31 cellular contexts compared by ENCODE assay signal in the genomic region with DNA sequence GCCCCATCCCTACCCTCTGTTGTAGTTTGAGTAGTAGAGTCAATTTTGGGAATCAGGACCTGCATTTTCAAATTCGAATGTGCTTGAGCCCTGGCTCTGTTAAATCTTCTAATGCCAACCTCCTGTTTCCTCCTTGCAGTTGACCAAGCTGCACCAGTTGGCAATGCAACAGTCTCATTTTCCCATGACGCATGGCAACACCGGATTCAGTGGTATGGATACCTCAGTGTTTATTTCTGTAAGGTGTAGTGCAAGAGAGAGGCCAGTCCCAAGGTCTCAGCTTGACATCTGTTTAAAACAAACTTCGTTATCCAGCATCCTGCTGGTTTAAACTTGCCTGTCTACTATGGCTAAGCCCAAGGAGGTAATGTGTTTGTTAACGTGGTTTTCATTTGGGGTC. TPM values are rescaled to one million over a fixed set of nuclear protein-coding genes. Genes with fewer than 3 reads are reported as not detected.
DNase-seq lines count a peak whose midpoint lies in the region; ATAC-seq and TF ChIP-seq lines count a peak whose summit lies in the region.
"Had no signal": no experiment of that assay in that cellular context is flagged by ENCODE, and none has a peak within 500 bp of the region (broad histone marks: within the 10 kb centered on the region; RNA-seq: fewer than 3 reads in every experiment).

No MANE protein-coding gene starts in this region.

- no peak for TF ChIP-seq CTCF in type B pancreatic cell (conservative IDR thresholded peaks at IDR 0.05)

- no peak overlapping the region for H3K4me3 Mint-ChIP-seq in activated naive CD8-positive, alpha-beta T cell
- no peak overlapping the region for H3K4me3 Mint-ChIP-seq in activated naive CD8-positive, alpha-beta T cell treated with anti-CD3 and anti-CD28 coated beads for 36 hours
- H3K4me3 Mint-ChIP-seq in T-helper 17 cell (peak overlapping the region; percentile 52), type B pancreatic cell (no peak overlapping the region)
- H3K4me3 Mint-ChIP-seq: B cell; CD8-positive, alpha-beta memory T cell; nephron had no signal

- no peak for ATAC-seq in T-helper 17 cell
- ATAC-seq: activated CD4-positive, CD25-positive, alpha-beta regulatory T cell treated with anti-CD3 and anti-CD28 coated beads, Interleukin-2, amount 50 U/mL, for 24 hours; gastroesophageal sphincter had no signal

- DNase-seq in activated naive CD8-positive, alpha-beta T cell treated with anti-CD3 and anti-CD28 coated beads for 36 hours, result no peak
- DNase-seq in T-helper 17 cell (no peak), epithelial cell of prostate (ENCODE audit: low read depth, low spot score) (no peak), type B pancreatic cell (ENCODE audit: extremely low spot score, unreplicated experiment) (no peak), NCI-H1694 treated with DMSO at 0.1 percent for 48 hours (lab: John Stamatoyannopoulos, UW) (no peak), NCI-H1092 (lab: John Stamatoyannopoulos, UW) (no peak)
- DNase-seq: activated naive CD4-positive, alpha-beta T cell; amniotic stem cell; CD8-positive, alpha-beta memory T cell; DMS 273 treated with DMSO at 0.1 percent for 48 hours; EL; kidney glomerular epithelial cell; NCI-H1048; NCI-H1694; stimulated activated naive CD4-positive, alpha-beta T cell had no signal

- H3K9me3 Mint-ChIP-seq in activated naive CD8-positive, alpha-beta T cell (ENCODE audit: low read depth), result no peaks in the 10 kb centered on the region
- no peaks in the 10 kb centered on the region for H3K9me3 Mint-ChIP-seq in activated naive CD8-positive, alpha-beta T cell treated with anti-CD3 and anti-CD28 coated beads for 36 hours
- H3K9me3 Mint-ChIP-seq in type B pancreatic cell, result no peaks in the 10 kb centered on the region
- H3K9me3 Mint-ChIP-seq: CD8-positive, alpha-beta memory T cell; nephron had no signal

- H3K27ac ChIP-seq in epithelial cell of prostate, result peak overlapping the region; percentile 62
- H3K27ac ChIP-seq: SJSA1, thoracic aorta had no signal

- H3K36me3 Mint-ChIP-seq in activated naive CD8-positive, alpha-beta T cell, result peaks cover 7% of the 10 kb centered on the region
- peaks cover 52% of the 10 kb centered on the region for H3K36me3 Mint-ChIP-seq in activated naive CD8-positive, alpha-beta T cell treated with anti-CD3 and anti-CD28 coated beads for 36 hours
- H3K36me3 Mint-ChIP-seq in T-helper 17 cell (ENCODE audit: low read depth) (peaks cover 10% of the 10 kb centered on the region), type B pancreatic cell (peaks cover 55% of the 10 kb centered on the region)

- no peaks in the 10 kb centered on the region for H3K9me3 ChIP-seq in T-helper 17 cell (ENCODE audit: control insufficient read depth, low read length, poor library complexity, severe bottlenecking)
- H3K9me3 ChIP-seq: gastroesophageal sphincter, SJSA1, thoracic aorta had no signal

- H3K27ac Mint-ChIP-seq in activated naive CD8-positive, alpha-beta T cell, result peak overlapping the region; percentile 58
- no peak overlapping the region for H3K27ac Mint-ChIP-seq in activated naive CD8-positive, alpha-beta T cell treated with anti-CD3 and anti-CD28 coated beads for 36 hours
- peak overlapping the region; percentile 69 for H3K27ac Mint-ChIP-seq in T-helper 17 cell
- H3K27ac Mint-ChIP-seq in type B pancreatic cell, result peak overlapping the region; percentile 56
- H3K27ac Mint-ChIP-seq: B cell had no signal

- H3K4me1 Mint-ChIP-seq in activated naive CD8-positive, alpha-beta T cell (ENCODE audit: low read depth), result peaks cover 51% of the 10 kb centered on the region
- peaks cover 41% of the 10 kb centered on the region for H3K4me1 Mint-ChIP-seq in activated naive CD8-positive, alpha-beta T cell treated with anti-CD3 and anti-CD28 coated beads for 36 hours
- H3K4me1 Mint-ChIP-seq in T-helper 17 cell, result peaks cover 37% of the 10 kb centered on the region
- peaks cover 12% of the 10 kb centered on the region for H3K4me1 Mint-ChIP-seq in type B pancreatic cell (ENCODE audit: unreplicated experiment)

- no peaks in the 10 kb centered on the region for H3K27me3 Mint-ChIP-seq in activated naive CD8-positive, alpha-beta T cell
- no peaks in the 10 kb centered on the region for H3K27me3 Mint-ChIP-seq in activated naive CD8-positive, alpha-beta T cell treated with anti-CD3 and anti-CD28 coated beads for 36 hours
- H3K27me3 Mint-ChIP-seq in T-helper 17 cell, result no peaks in the 10 kb centered on the region
- no peaks in the 10 kb centered on the region for H3K27me3 Mint-ChIP-seq in type B pancreatic cell
- H3K27me3 Mint-ChIP-seq: B cell had no signal

RNA-seq across cellular contexts. Expression of gene PCBP2, which starts 15.2 kb away (rescaled TPM):
- total RNA-seq in activated naive CD8-positive, alpha-beta T cell treated with anti-CD3 and anti-CD28 coated beads for 36 hours, result 1,000 to 10,000 TPM; 1,052 to 1,089 TPM
- 1,000 to 10,000 TPM; 1,028 to 1,089 TPM for total RNA-seq in T-helper 17 cell
- total RNA-seq in type B pancreatic cell (ENCODE audit: low replicate concordance), result 825 and 1,222 TPM in 2 replicates

RNA-seq across cellular contexts. Expression of gene PRR13, which starts 25.5 kb away (rescaled TPM):
- total RNA-seq in activated naive CD8-positive, alpha-beta T cell treated with anti-CD3 and anti-CD28 coated beads for 36 hours, result 100 to 1,000 TPM; 221 to 247 TPM
- total RNA-seq in T-helper 17 cell (100 to 1,000 TPM; 168 to 188 TPM), type B pancreatic cell (ENCODE audit: low replicate concordance) (88.1 and 142 TPM in 2 replicates)

RNA-seq across cellular contexts. Expression of gene MAP3K12, which starts 32.2 kb away (rescaled TPM):
- total RNA-seq in activated naive CD8-positive, alpha-beta T cell treated with anti-CD3 and anti-CD28 coated beads for 36 hours, result 1 to 10 TPM; 8.4 to 8.7 TPM
- total RNA-seq in T-helper 17 cell (10 to 100 TPM; 25.5 to 28.6 TPM), type B pancreatic cell (ENCODE audit: low replicate concordance) (10.6 and 31.6 TPM in 2 replicates)

RNA-seq across cellular contexts. Expression of gene TARBP2, which starts 34.0 kb away (rescaled TPM):
- total RNA-seq in activated naive CD8-positive, alpha-beta T cell treated with anti-CD3 and anti-CD28 coated beads for 36 hours, result 10 to 100 TPM; 41.0 to 47.3 TPM
- total RNA-seq in T-helper 17 cell (10 to 100 TPM; 28.4 to 29.3 TPM), type B pancreatic cell (ENCODE audit: low replicate concordance) (46.4 and 52.3 TPM in 2 replicates)

RNA-seq across cellular contexts. Expression of gene NPFF, which starts 40.2 kb away (rescaled TPM):
- total RNA-seq in activated naive CD8-positive, alpha-beta T cell treated with anti-CD3 and anti-CD28 coated beads for 36 hours, result not detected
- not detected for total RNA-seq in T-helper 17 cell
- total RNA-seq in type B pancreatic cell (ENCODE audit: low replicate concordance), result not detected in 2 replicates
- total RNA-seq: activated CD8-positive, alpha-beta memory T cell treated with anti-CD3 and anti-CD28 coated beads for 36 hours; B cell; CD8-positive, alpha-beta memory T cell; cerebellum; dermis microvascular lymphatic vessel endothelial cell; fibroblast of lung; gastroesophageal sphincter; H1; HT-29; lung; mucosa of gallbladder; osteoblast; SJSA1 had no signal
